ENCODE assay signal across 8 cellular contexts in genomic region chr22:46576556-46577351, GRCh38. TPM values are rescaled to one million over a fixed set of nuclear protein-coding genes. Genes with fewer than 3 reads are reported as not detected.
DNase-seq lines count a peak whose midpoint lies in the region; ATAC-seq and TF ChIP-seq lines count a peak whose summit lies in the region.

No MANE protein-coding gene starts in this region.

- POLR2A ChIA-PET in RWPE1 (lab: Yijun Ruan, JAX; ENCODE audit: low non-redundant PET): no interaction called here

- H3K9ac ChIP-seq in rectal smooth muscle tissue (ENCODE audit: low read length): peak overlapping the region; percentile 65

- H3K4me3 ChIP-seq in H7 (ENCODE audit: insufficient read depth, low read depth, low read length) (peak overlapping the region; percentile 63), cardiac muscle cell (peak overlapping the region; percentile 77), rectal smooth muscle tissue (ENCODE audit: low read length) (peak overlapping the region; percentile 85)

- no peak for TF ChIP-seq CTCF in RWPE1 (conservative IDR thresholded peaks at IDR 0.05; ENCODE audit: low read depth)
- TF ChIP-seq CTCF in cardiac muscle cell (IDR thresholded peaks at IDR 0.05; ENCODE audit: low read depth, low read length): no peak

- DNase-seq in COLO668 (lab: John Stamatoyannopoulos, UW; ENCODE audit: unreplicated experiment) (peak; percentile 86), H7 (peak; percentile 98), RWPE1 (ENCODE audit: low spot score) (peak; percentile 40), cardiac muscle cell (ENCODE audit: low read depth in 1 of 2, low spot score in 1 of 2) (peak; percentile 69 to 82), middle frontal gyrus (ENCODE audit: extremely low spot score, low spot score) (no peak)
- DNase-seq in activated naive CD4-positive, alpha-beta T cell treated with anti-CD3 and anti-CD28 coated beads, Interleukin-2, amount 50 U/mL, for 16 hours: peak; percentile 70

- ATAC-seq in HG03135 (IDR thresholded peaks at IDR 0.05; ENCODE audit: unreplicated experiment): no peak

- no peaks in the 10 kb centered on the region for H3K36me3 ChIP-seq in H7 (replicated peaks; ENCODE audit: control insufficient read depth, insufficient read depth, low read length)
- H3K36me3 ChIP-seq in cardiac muscle cell: no peaks in the 10 kb centered on the region
- H3K36me3 ChIP-seq in rectal smooth muscle tissue (ENCODE audit: control insufficient read depth, insufficient read depth, low read length): no peaks in the 10 kb centered on the region

- H3K4me1 ChIP-seq in cardiac muscle cell (ENCODE audit: low read depth): peaks cover 39% of the 10 kb centered on the region
- peaks cover 20% of the 10 kb centered on the region for H3K4me1 ChIP-seq in rectal smooth muscle tissue (ENCODE audit: control insufficient read depth, insufficient read depth, low read length)

- H3K27ac ChIP-seq in RWPE1 (peak overlapping the region; percentile 79), cardiac muscle cell (peak overlapping the region; percentile 10), rectal smooth muscle tissue (ENCODE audit: low read depth, low read length) (no peak overlapping the region)

- H3K27me3 ChIP-seq in H7 (ENCODE audit: control insufficient read depth, insufficient read depth, low read length): peaks cover 3% of the 10 kb centered on the region
- no peaks in the 10 kb centered on the region for H3K27me3 ChIP-seq in cardiac muscle cell
- no peaks in the 10 kb centered on the region for H3K27me3 ChIP-seq in rectal smooth muscle tissue (ENCODE audit: control insufficient read depth, insufficient read depth, low read length)

- no peaks in the 10 kb centered on the region for H3K9me3 ChIP-seq in cardiac muscle cell (ENCODE audit: low read depth)

- CTCF ChIA-PET in RWPE1 (lab: Yijun Ruan, JAX): no interaction called here

RNA-seq across cellular contexts. Expression of gene CELSR1, which starts 39.3 kb away (rescaled TPM):
- 5.3 and 7.8 TPM in 2 replicates for total RNA-seq in H7 (2014; rRNA removed; shearing (Covaris generic))
- total RNA-seq in cardiac muscle cell: 26.0 and 37.4 TPM in 2 replicates
- 9.0 and 9.2 TPM in 2 replicates for polyA plus RNA-seq in cardiac muscle cell

RNA-seq across cellular contexts. Expression of gene GRAMD4, which starts 43.4 kb away (rescaled TPM):
- 17.1 and 18.9 TPM in 2 replicates for total RNA-seq in H7 (2014; rRNA removed; shearing (Covaris generic))
- total RNA-seq in cardiac muscle cell: 49.3 and 79.3 TPM in 2 replicates
- 51.8 and 57.5 TPM in 2 replicates for polyA plus RNA-seq in cardiac muscle cell
